ENCODE assay signal across 22 cellular contexts in genomic region chr10:119703903-119704508, GRCh38. TPM values are rescaled to one million over a fixed set of nuclear protein-coding genes. Genes with fewer than 3 reads are reported as not detected.
DNase-seq lines count a peak whose midpoint lies in the region; ATAC-seq and FAIRE-seq lines count a peak whose summit lies in the region.
"Had no signal": no experiment of that assay in that cellular context is flagged by ENCODE, and none has a peak within 500 bp of the region (broad histone marks: within the 10 kb centered on the region; RNA-seq: fewer than 3 reads in every experiment).

No MANE protein-coding gene starts in this region.

- ATAC-seq in GM21723 (IDR thresholded peaks at IDR 0.05; ENCODE audit: unreplicated experiment) (peak; percentile 31), HG02938 (IDR thresholded peaks at IDR 0.05; ENCODE audit: unreplicated experiment) (no peak)
- ATAC-seq in activated CD8-positive, alpha-beta T cell treated with anti-CD3 and anti-CD28 coated beads, Interleukin-2, amount 10 ng/mL, durations not matched to agents 7 days and 5 days, result no peak
- ATAC-seq in stimulated activated naive CD8-positive, alpha-beta T cell treated with anti-CD3 and anti-CD28 coated beads, Interleukin-15, amount 100 ng/mL, for 72 hours, result peak; percentile 53
- ATAC-seq: SK-N-SH treated with all-trans-retinoic acid at 6 μM for 48 hours had no signal

- no peak for FAIRE-seq in RCC 7860 (lab: Jason Lieb, UNC)

- peaks cover 21% of the 10 kb centered on the region for H3K9me3 Mint-ChIP-seq in activated CD8-positive, alpha-beta T cell treated with anti-CD3 and anti-CD28 coated beads, Interleukin-2, amount 10 ng/mL, durations not matched to agents 7 days and 5 days (ENCODE audit: insufficient read depth)
- peaks cover 42 to 47% of the 10 kb centered on the region in 2 donors for H3K9me3 Mint-ChIP-seq in stimulated activated naive CD8-positive, alpha-beta T cell treated with anti-CD3 and anti-CD28 coated beads, Interleukin-15, amount 100 ng/mL, for 72 hours

- peak; percentile 21 for DNase-seq in stimulated activated CD4-positive, alpha-beta T cell treated with anti-CD3 and anti-CD28 coated beads, Interleukin-1b, Interleukin-23, amount 100 ng/mL, for 48 hours
- no peak for DNase-seq in stimulated activated CD4-positive, alpha-beta T cell treated with anti-CD3 and anti-CD28 coated beads, Interleukin-2, amount 100 ng/mL, for 48 hours
- DNase-seq in activated CD8-positive, alpha-beta T cell treated with anti-CD3 and anti-CD28 coated beads, Interleukin-2, amount 10 ng/mL, durations not matched to agents 7 days and 5 days, result no peak
- DNase-seq in stimulated activated naive CD8-positive, alpha-beta T cell treated with anti-CD3 and anti-CD28 coated beads, Interleukin-15, amount 100 ng/mL, for 72 hours, result no peak
- DNase-seq in RCC 7860 (ENCODE audit: low spot score) (no peak), occipital lobe (lab: John Stamatoyannopoulos, UW) (no peak)
- DNase-seq: activated CD8-positive, alpha-beta memory T cell treated with anti-CD3 and anti-CD28 coated beads, Interleukin-2, amount 50 U/mL, for 4 hours; amygdala; cerebellar nuclear complex; IMR-90; kidney glomerular epithelial cell; mucosa of descending colon; NCI-H1048; NCI-H524 treated with DMSO at 0.1 percent for 48 hours; ovary; PC-9; stimulated activated CD4-positive, alpha-beta T cell treated with anti-CD3 and anti-CD28 coated beads, Interleukin-4, amount 100 ng/mL, for 1 hour; tibial artery; WERI-Rb-1 had no signal

- H3K27ac Mint-ChIP-seq in activated CD8-positive, alpha-beta T cell treated with anti-CD3 and anti-CD28 coated beads, Interleukin-2, amount 10 ng/mL, durations not matched to agents 7 days and 5 days, result peak overlapping the region; percentile 86
- peak overlapping the region; percentile 48 to 100 for H3K27ac Mint-ChIP-seq in stimulated activated naive CD8-positive, alpha-beta T cell treated with anti-CD3 and anti-CD28 coated beads, Interleukin-15, amount 100 ng/mL, for 72 hours

- peaks cover 15% of the 10 kb centered on the region for H3K36me3 Mint-ChIP-seq in activated CD8-positive, alpha-beta T cell treated with anti-CD3 and anti-CD28 coated beads, Interleukin-2, amount 10 ng/mL, durations not matched to agents 7 days and 5 days (ENCODE audit: low read depth)

- H3K4me3 Mint-ChIP-seq in activated CD8-positive, alpha-beta T cell treated with anti-CD3 and anti-CD28 coated beads, Interleukin-2, amount 10 ng/mL, durations not matched to agents 7 days and 5 days, result no peak overlapping the region
- H3K4me3 Mint-ChIP-seq in stimulated activated naive CD8-positive, alpha-beta T cell treated with anti-CD3 and anti-CD28 coated beads, Interleukin-15, amount 100 ng/mL, for 72 hours, result peak overlapping the region; percentile 70 to 82

- CTCF ChIA-PET in activated CD8-positive, alpha-beta T cell treated with anti-CD3 and anti-CD28 coated beads, Interleukin-2, amount 10 ng/mL, durations not matched to agents 7 days and 5 days (lab: Charles Lee), result interaction anchor here (0.8 to 3.0 kb wide), 10 partner anchors 9 to 155 kb away, joined by 3 to 25 read pairs (median 4); partner anchors contain the start of gene INPP5F

- POLR2A ChIA-PET in activated CD8-positive, alpha-beta T cell treated with anti-CD3 and anti-CD28 coated beads, Interleukin-2, amount 10 ng/mL, durations not matched to agents 7 days and 5 days (lab: Charles Lee), result interaction anchor here (0.6 to 1.2 kb wide), 3 partner anchors 18 to 24 kb away, joined by 3 read pairs; no protein-coding TSS in a partner anchor

- peaks cover 33% of the 10 kb centered on the region for H3K4me1 Mint-ChIP-seq in activated CD8-positive, alpha-beta T cell treated with anti-CD3 and anti-CD28 coated beads, Interleukin-2, amount 10 ng/mL, durations not matched to agents 7 days and 5 days (ENCODE audit: low read depth)
- peaks cover 90% of the 10 kb centered on the region for H3K4me1 Mint-ChIP-seq in stimulated activated naive CD8-positive, alpha-beta T cell treated with anti-CD3 and anti-CD28 coated beads, Interleukin-15, amount 100 ng/mL, for 72 hours

- no peaks in the 10 kb centered on the region for H3K27me3 Mint-ChIP-seq in activated CD8-positive, alpha-beta T cell treated with anti-CD3 and anti-CD28 coated beads, Interleukin-2, amount 10 ng/mL, durations not matched to agents 7 days and 5 days (ENCODE audit: low read depth)
- no peaks in the 10 kb centered on the region for H3K27me3 Mint-ChIP-seq in stimulated activated naive CD8-positive, alpha-beta T cell treated with anti-CD3 and anti-CD28 coated beads, Interleukin-15, amount 100 ng/mL, for 72 hours

RNA-seq across cellular contexts. Expression of gene INPP5F, which starts 21.8 kb away (rescaled TPM):
- total RNA-seq in activated CD8-positive, alpha-beta T cell treated with anti-CD3 and anti-CD28 coated beads, Interleukin-2, amount 10 ng/mL, durations not matched to agents 7 days and 5 days, result 10 to 100 TPM; 15.9 to 17.6 TPM
- total RNA-seq in occipital lobe, result 166 TPM

RNA-seq across cellular contexts. Expression of gene BAG3, which starts 52.8 kb away (rescaled TPM):
- total RNA-seq in activated CD8-positive, alpha-beta T cell treated with anti-CD3 and anti-CD28 coated beads, Interleukin-2, amount 10 ng/mL, durations not matched to agents 7 days and 5 days, result 10 to 100 TPM; 14.2 to 14.7 TPM
- 0.78 TPM for total RNA-seq in occipital lobe

Comparison
In these comparisons a context has a peak if more than half of its experiments do, and no peak if none do; other contexts are left out.
1. ATAC-seq: peak in GM21723 (single experiment) and stimulated activated naive CD8-positive, alpha-beta T cell treated with anti-CD3 and anti-CD28 coated beads, Interleukin-15, amount 100 ng/mL, for 72 hours (single experiment); none in activated CD8-positive, alpha-beta T cell treated with anti-CD3 and anti-CD28 coated beads, Interleukin-2, amount 10 ng/mL, durations not matched to agents 7 days and 5 days (single experiment) and HG02938 (single experiment).